ENCODE assay signal across 19 cellular contexts in genomic region chr21:15077529-15077928, GRCh38. TPM values are rescaled to one million over a fixed set of nuclear protein-coding genes. Genes with fewer than 3 reads are reported as not detected.
DNase-seq lines count a peak whose midpoint lies in the region; ATAC-seq, FAIRE-seq and TF ChIP-seq lines count a peak whose summit lies in the region.
"Had no signal": no experiment of that assay in that cellular context is flagged by ENCODE, and none has a peak within 500 bp of the region (broad histone marks: within the 10 kb centered on the region; RNA-seq: fewer than 3 reads in every experiment).

No MANE protein-coding gene starts in this region.

- H3K79me2 ChIP-seq in HepG2 (ENCODE audit: insufficient read depth, low read length) = no peaks in the 10 kb centered on the region

- H3K4me1 ChIP-seq in HepG2 (ENCODE audit: insufficient read depth, low read length) (no peaks in the 10 kb centered on the region), right lobe of liver (peaks cover 0 to 6% (median 0%) of the 10 kb centered on the region in 4 donors), body of pancreas (peaks cover 20% of the 10 kb centered on the region)
- H3K4me1 ChIP-seq: BLaER1, Caco-2, HAP-1 had no signal

- no peaks in the 10 kb centered on the region for H3K27me3 Mint-ChIP-seq in brain
- H3K27me3 Mint-ChIP-seq: B cell had no signal

- H3K27ac ChIP-seq in HepG2 (ENCODE audit: extremely low read length, insufficient read depth, low read length) (no peak overlapping the region), right lobe of liver (no peak overlapping the region), body of pancreas (no peak overlapping the region)
- H3K27ac ChIP-seq: BLaER1, C4-2B had no signal

- no peak overlapping the region for H3K9ac ChIP-seq in HepG2 (ENCODE audit: insufficient read depth, low read depth, low read length)
- H3K9ac ChIP-seq: BLaER1 had no signal

- DNase-seq in HepG2 (ENCODE audit: low spot score) (no peak), right lobe of liver (no peak), NCI-H524 treated with DMSO at 0.1 percent for 48 hours (lab: John Stamatoyannopoulos, UW) (peak; percentile 38), body of pancreas (no peak), DMS153 treated with DMSO at 0.1 percent for 48 hours (lab: John Stamatoyannopoulos, UW; ENCODE audit: unreplicated experiment) (no peak)
- DNase-seq: Caco-2; CD4-positive, CD25-positive, alpha-beta regulatory T cell; CD8-positive, alpha-beta T cell; DND-41; GOT3; HFFc6 had no signal

- TF ChIP-seq EP300 in HepG2 (IDR thresholded peaks at IDR 0.05; ENCODE audit: low read depth in 2 of 2, low read length in 2 of 2) (no peak), HepG2 (CRISPR knock-in tag; IDR thresholded peaks at IDR 0.05; ENCODE audit: borderline replicate concordance) (no peak)

- H4K20me1 ChIP-seq in HepG2 (ENCODE audit: insufficient read depth, low read length) = no peaks in the 10 kb centered on the region
- H4K20me1 ChIP-seq: BLaER1 had no signal

- in situ Hi-C loops in HepG2 (cut with HindIII; ENCODE audit: extremely low pct_ligation_motif_present, low pct_unique_long_range_greater_than_20kb) = no loop called here

- intact Hi-C loops in HepG2 (cut with micrococcal nuclease; ENCODE audit: unreplicated experiment) = no loop called here
- intact Hi-C loops in right lobe of liver (cut with DNase I) = no loop called here
- intact Hi-C loops in body of pancreas (cut with DNase I) = no loop called here

- 41% methylated on average over 1 of the region's 1 CpG for WGBS in HepG2 (ENCODE audit: low lambda C conversion rate)
- WGBS in right lobe of liver (ENCODE audit: insufficient coverage, low coverage, low lambda C conversion rate, missing lambda C conversion rate) = 63% methylated on average over 1 of the region's 1 CpG
- 38 to 50% methylated on average over 1 of the region's 1 CpG for WGBS in body of pancreas, 2 donors

- no peaks in the 10 kb centered on the region for H3K9me3 Mint-ChIP-seq in brain
- H3K9me3 Mint-ChIP-seq: CD8-positive, alpha-beta T cell; HFFc6 had no signal

- H3K36me3 ChIP-seq in HepG2 (replicated peaks in 1 of 2; ENCODE audit: control insufficient read depth in 1 of 2, insufficient read depth in 2 of 2, low read length in 2 of 2) = no peaks in the 10 kb centered on the region
- no peaks in the 10 kb centered on the region for H3K36me3 ChIP-seq in right lobe of liver
- H3K36me3 ChIP-seq in body of pancreas (replicated peaks in 1 of 2; ENCODE audit: insufficient read depth in 1 of 2, low read depth in 2 of 2) = no peaks in the 10 kb centered on the region
- H3K36me3 ChIP-seq: BLaER1, HAP-1 had no signal

- H3K27me3 ChIP-seq in HepG2 (ENCODE audit: control insufficient read depth in 1 of 2, insufficient read depth in 2 of 2, low read length in 2 of 2) = no peaks in the 10 kb centered on the region
- no peaks in the 10 kb centered on the region for H3K27me3 ChIP-seq in right lobe of liver
- no peaks in the 10 kb centered on the region for H3K27me3 ChIP-seq in body of pancreas
- H3K27me3 ChIP-seq: BLaER1 had no signal

- POLR2A ChIA-PET in HepG2 (lab: Yijun Ruan, JAX) = no interaction called here

- CTCF ChIA-PET in HepG2 (lab: Yijun Ruan, JAX; ENCODE audit: low intra/inter-chr PET ratio, low total read pairs) = no interaction called here

- H3K4me1 Mint-ChIP-seq in brain = peaks cover 32% of the 10 kb centered on the region
- H3K4me1 Mint-ChIP-seq: B cell; CD4-positive, CD25-positive, alpha-beta regulatory T cell had no signal

- H3K4me3 ChIP-seq in HepG2 (replicated peaks in 1 of 3; ENCODE audit: insufficient read depth in 1 of 3, low read depth in 2 of 3, low read length in 3 of 3) = no peak overlapping the region
- H3K4me3 ChIP-seq in right lobe of liver = no peak overlapping the region
- H3K4me3 ChIP-seq in body of pancreas = no peak overlapping the region
- H3K4me3 ChIP-seq: BLaER1, HAP-1 had no signal

- H3K4me3 Mint-ChIP-seq in brain = peak overlapping the region in 1 of 5 experiments; percentile 65
- H3K4me3 Mint-ChIP-seq: B cell; CD4-positive, CD25-positive, alpha-beta regulatory T cell; CD8-positive, alpha-beta T cell; HFFc6 had no signal

- H3K27ac Mint-ChIP-seq in brain = peak overlapping the region in 4 of 5 experiments; percentile 6 to 64 (median 58)
- H3K27ac Mint-ChIP-seq: B cell; CD4-positive, CD25-positive, alpha-beta regulatory T cell; CD8-positive, alpha-beta T cell; HFFc6 had no signal

- TF ChIP-seq RAD21 in HepG2 (CRISPR knock-in tag; IDR thresholded peaks at IDR 0.05) = no peak

- no peak overlapping the region for H3K4me2 ChIP-seq in HepG2 (ENCODE audit: low read depth, low read length)
- H3K4me2 ChIP-seq: BLaER1 had no signal

- no peaks in the 10 kb centered on the region for H3K36me3 Mint-ChIP-seq in brain
- H3K36me3 Mint-ChIP-seq: CD4-positive, CD25-positive, alpha-beta regulatory T cell; CD8-positive, alpha-beta T cell had no signal

- ATAC-seq in HepG2 (no peak), right lobe of liver (no peak), body of pancreas (no peak)
- ATAC-seq: CD8-positive, alpha-beta T cell had no signal

- H3K9me3 ChIP-seq in HepG2 (ENCODE audit: low read length) (no peaks in the 10 kb centered on the region), right lobe of liver (no peaks in the 10 kb centered on the region), body of pancreas (no peaks in the 10 kb centered on the region)
- H3K9me3 ChIP-seq: Caco-2, HAP-1 had no signal

- no peak for FAIRE-seq in HepG2 (lab: Jason Lieb, UNC)
- FAIRE-seq: G401.6, GM12892, H54 had no signal

- TF ChIP-seq POLR2A in HepG2 (IDR thresholded peaks at IDR 0.05; ENCODE audit: insufficient read depth in 1 of 2, low read depth in 2 of 2, low read length in 2 of 2) (no peak), right lobe of liver (IDR thresholded peaks at IDR 0.05) (no peak), body of pancreas (IDR thresholded peaks at IDR 0.05) (no peak)

- BruUV-seq in HepG2 (replicated peaks; lab: Mats Ljungman, UMichigan) = no TSS peak

- H2AFZ ChIP-seq in HepG2 (ENCODE audit: low read length) = no peak overlapping the region

- no peak for TF ChIP-seq CTCF in HepG2 (CRISPR knock-in tag; IDR thresholded peaks at IDR 0.05)
- TF ChIP-seq CTCF in right lobe of liver (IDR thresholded peaks at IDR 0.05) = no peak
- TF ChIP-seq CTCF in brain (conservative IDR thresholded peaks at IDR 0.05) = no peak
- TF ChIP-seq CTCF in body of pancreas (IDR thresholded peaks at IDR 0.05) = no peak

TF ChIP-seq in HepG2, 621 proteins besides CTCF, POLR2A, EP300 and RAD21:
- TF ChIP-seq MAFF (IDR thresholded peaks at IDR 0.05; ENCODE audit: low read depth, low read length) = peak; percentile 68
- TF ChIP-seq MAFK (conservative IDR thresholded peaks at IDR 0.05 in 1 of 2, IDR thresholded peaks at IDR 0.05 in 1 of 2; ENCODE audit: low read length in 2 of 2) = peak; percentile 62 to 72; a peak in 3 of 4 replicates
- TF ChIP-seq, protein P1, sequence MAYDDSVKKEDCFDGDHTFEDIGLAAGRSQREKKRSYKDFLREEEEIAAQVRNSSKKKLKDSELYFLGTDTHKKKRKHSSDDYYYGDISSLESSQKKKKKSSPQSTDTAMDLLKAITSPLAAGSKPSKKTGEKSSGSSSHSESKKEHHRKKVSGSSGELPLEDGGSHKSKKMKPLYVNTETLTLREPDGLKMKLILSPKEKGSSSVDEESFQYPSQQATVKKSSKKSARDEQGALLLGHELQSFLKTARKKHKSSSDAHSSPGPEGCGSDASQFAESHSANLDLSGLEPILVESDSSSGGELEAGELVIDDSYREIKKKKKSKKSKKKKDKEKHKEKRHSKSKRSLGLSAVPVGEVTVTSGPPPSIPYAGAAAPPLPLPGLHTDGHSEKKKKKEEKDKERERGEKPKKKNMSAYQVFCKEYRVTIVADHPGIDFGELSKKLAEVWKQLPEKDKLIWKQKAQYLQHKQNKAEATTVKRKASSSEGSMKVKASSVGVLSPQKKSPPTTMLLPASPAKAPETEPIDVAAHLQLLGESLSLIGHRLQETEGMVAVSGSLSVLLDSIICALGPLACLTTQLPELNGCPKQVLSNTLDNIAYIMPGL (CRISPR knock-in tag; IDR thresholded peaks at IDR 0.05; ENCODE audit: borderline replicate concordance in 1 of 2, low read depth in 1 of 2) = no peak

RNA-seq across cellular contexts. Expression of gene NRIP1, which starts 12.7 kb away (rescaled TPM):
- total RNA-seq in HepG2 (2016; rRNA removed; fragmentation: Illumina TruSeq; extraction: Trizol) (69.0 and 99.0 TPM in 2 replicates), right lobe of liver (10 to 100 TPM; 15.4 to 34.0 (median 21.5) TPM), body of pancreas (10 to 100 TPM; 18.5 to 27.8 TPM)
- 27.6 and 36.4 TPM in 2 replicates for total RNA-seq in HepG2 (2016; cell fraction: cytosol; rRNA removed; fragmentation: Illumina TruSeq; extraction: Trizol; ENCODE audit: low read depth)
- total RNA-seq in HepG2 (2016; cell fraction: insoluble cytoplasmic fraction; rRNA removed; fragmentation: Illumina TruSeq; extraction: Trizol) = 66.8 and 94.5 TPM in 2 replicates
- total RNA-seq in HepG2 (2016; cell fraction: membrane; rRNA removed; fragmentation: Illumina TruSeq; extraction: Trizol) = 25.1 and 28.0 TPM in 2 replicates
- 94.9 and 106 TPM in 2 replicates for total RNA-seq in HepG2 (2016; cell fraction: nucleus; rRNA removed; fragmentation: Illumina TruSeq; extraction: Trizol)
- polyA plus RNA-seq in HepG2 (2011; rRNA removed) (18.1 and 21.0 TPM in 2 replicates), brain (ENCODE audit: insufficient read depth, low read depth, low replicate concordance) (1.2 TPM)
- 7.6 and 13.3 TPM in 2 replicates for polyA plus RNA-seq in HepG2 (2011; cell fraction: cytosol; rRNA removed)
- polyA plus RNA-seq in HepG2 (2011; cell fraction: nucleus; rRNA removed) = 13.9 and 17.0 TPM in 2 replicates
- 28.1 and 32.1 TPM in 2 replicates for polyA plus RNA-seq in HepG2 (2012)
- polyA plus RNA-seq in HepG2 (2016; cell fraction: cytosol; fragmentation: Illumina TruSeq; extraction: Trizol; ENCODE audit: low read depth) = 1.1 and 1.3 TPM in 2 replicates
- polyA plus RNA-seq in HepG2 (2016; cell fraction: insoluble cytoplasmic fraction; fragmentation: Illumina TruSeq; extraction: Trizol; ENCODE audit: low read depth) = 40.5 and 44.9 TPM in 2 replicates
- polyA plus RNA-seq in HepG2 (2016; cell fraction: membrane; fragmentation: Illumina TruSeq; extraction: Trizol; ENCODE audit: low read depth) = 4.3 and 4.9 TPM in 2 replicates
- 46.0 and 49.0 TPM in 2 replicates for polyA plus RNA-seq in HepG2 (2016; cell fraction: nucleus; fragmentation: Illumina TruSeq; extraction: Trizol; ENCODE audit: insufficient read depth, low read depth)
- 5.6 and 32.4 TPM in 2 replicates for polyA minus RNA-seq in HepG2 (2011; rRNA and poly(A)+ RNA removed; ENCODE audit: low replicate concordance)
- 42.3 and 56.3 TPM in 2 replicates for polyA minus RNA-seq in HepG2 (2011; cell fraction: cytosol; rRNA and poly(A)+ RNA removed)
- polyA minus RNA-seq in HepG2 (2011; cell fraction: nucleus; rRNA and poly(A)+ RNA removed) = 188 and 226 TPM in 2 replicates
